ENCODE assay signal across 17 cellular contexts in genomic region chr7:148918058-148918596, GRCh38.
"Had no signal": no experiment of that assay in that cellular context is flagged by ENCODE, and none has a peak within 500 bp of the region (broad histone marks: within the 10 kb centered on the region; RNA-seq: fewer than 3 reads in every experiment).

No MANE protein-coding gene starts in this region.

- DNase-seq: activated CD4-positive, alpha-beta T cell treated with anti-CD3 and anti-CD28 coated beads for 1 hour; activated naive CD8-positive, alpha-beta T cell treated with anti-CD3 and anti-CD28 coated beads, Interleukin-2, amount 10 ng/mL, durations not matched to agents 7 days and 5 days; activated T-cell treated with anti-CD3 and anti-CD28 coated beads, Interleukin-2, amount 50 U/mL, for 4 hours; body of pancreas; central memory CD4-positive, alpha-beta T cell; dorsolateral prefrontal cortex; immature natural killer cell; left ventricle myocardium superior; mucosa of descending colon; naive B cell; stimulated activated CD4-positive, alpha-beta T cell treated with anti-CD3 and anti-CD28 coated beads, Interleukin-12 subunit alpha, Interleukin-12 subunit beta, amount 100 ng/mL, for 4 hours; stimulated activated CD4-positive, alpha-beta T cell treated with anti-CD3 and anti-CD28 coated beads, Interleukin-1b, Interleukin-23, amount 100 ng/mL, for 48 hours; stimulated activated CD8-positive, alpha-beta memory T cell treated with anti-CD3 and anti-CD28 coated beads, Interleukin-4, amount 100 ng/mL, for 48 hours; T-helper 1 cell; T-helper 9 cell; transverse colon; WERI-Rb-1 had no signal

- ATAC-seq: activated T-cell treated with anti-CD3 and anti-CD28 coated beads, Interleukin-2, amount 50 U/mL, for 4 hours; body of pancreas; left ventricle myocardium superior; mucosa of descending colon had no signal
